21 cellular contexts compared by ENCODE assay signal in the genomic region with DNA sequence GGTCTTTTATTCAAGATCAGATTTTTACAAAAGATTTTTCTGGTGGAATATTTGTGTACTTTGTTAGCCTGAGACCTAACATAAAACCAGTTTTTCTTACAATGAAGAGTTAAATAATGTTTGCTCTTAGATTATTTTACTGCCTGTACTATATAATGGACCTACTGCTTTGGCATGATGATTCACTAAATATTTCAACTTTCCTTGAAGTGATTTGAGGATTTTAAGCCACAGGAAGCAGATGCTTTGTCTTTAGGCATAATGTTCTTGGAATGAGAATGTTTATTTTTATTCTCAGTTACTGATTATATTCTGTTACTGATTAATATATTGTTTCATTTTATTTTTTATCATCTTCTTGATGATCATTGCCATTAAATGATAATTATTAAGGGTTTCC.
DNase-seq lines count a peak whose midpoint lies in the region; ATAC-seq, FAIRE-seq and TF ChIP-seq lines count a peak whose summit lies in the region.
"Had no signal": no experiment of that assay in that cellular context is flagged by ENCODE, and none has a peak within 500 bp of the region (broad histone marks: within the 10 kb centered on the region; RNA-seq: fewer than 3 reads in every experiment).

No MANE protein-coding gene starts in this region.

- no peak overlapping the region for H2AFZ ChIP-seq in PC-3 (ENCODE audit: low read length)
- H2AFZ ChIP-seq: GM23338 had no signal

- TF ChIP-seq POLR2A in upper lobe of left lung (IDR thresholded peaks at IDR 0.05), result no peak

- H3K4me1 ChIP-seq in PC-3 (ENCODE audit: insufficient read depth, low read length), result peaks cover 3% of the 10 kb centered on the region; the same call in 1 of the 2 replicates
- H3K4me1 ChIP-seq in pancreas, result no peaks in the 10 kb centered on the region
- no peaks in the 10 kb centered on the region for H3K4me1 ChIP-seq in upper lobe of left lung

- POLR2A ChIA-PET in PC-3 (lab: Charles Lee; ENCODE audit: unreplicated experiment), result no interaction called here

- H3K9me2 ChIP-seq in PC-3 (replicated peaks; ENCODE audit: low read length), result no peaks in the 10 kb centered on the region

- intact Hi-C loops in PC-3 (cut with micrococcal nuclease) (no loop called here), pancreas (cut with DNase I) (no loop called here)

- H3K36me3 ChIP-seq in PC-3 (ENCODE audit: low read depth, low read length), result no peaks in the 10 kb centered on the region
- H3K36me3 ChIP-seq in pancreas, result no peaks in the 10 kb centered on the region
- no peaks in the 10 kb centered on the region for H3K36me3 ChIP-seq in upper lobe of left lung

- CTCF ChIA-PET in PC-3 (lab: Charles Lee), result no interaction called here

- TF ChIP-seq EP300 in upper lobe of left lung (IDR thresholded peaks at IDR 0.05), result no peak

- no peak overlapping the region for H3K27ac ChIP-seq in PC-3 (ENCODE audit: low read length)
- H3K27ac ChIP-seq in pancreas, result no peak overlapping the region
- no peak overlapping the region for H3K27ac ChIP-seq in upper lobe of left lung
- H3K27ac ChIP-seq: 22Rv1 had no signal

- H3F3A ChIP-seq in PC-3 (ENCODE audit: low read length, unreplicated experiment), result no peaks in the 10 kb centered on the region

- DNase-seq in A172 (ENCODE audit: low spot score) (peak; percentile 14), PC-3 (peak; percentile 9), amniotic stem cell (lab: John Stamatoyannopoulos, UW) (peak; percentile 9), iris pigment epithelial cell (ENCODE audit: low read depth) (peak; percentile 79), pancreas (no peak), upper lobe of left lung (no peak)
- DNase-seq in stimulated activated naive CD4-positive, alpha-beta T cell (lab: John Stamatoyannopoulos, UW), result no peak
- DNase-seq: DMS79 treated with DMSO at 0.1 percent for 48 hours, GDM1, Kasumi-1, NCI-H1105 treated with DMSO at 0.1 percent for 48 hours, NCI-H1694, NCI-H2081 treated with DMSO at 0.1 percent for 48 hours, NCI-H510A, NCI-H774, RPMI8226, SIG-M5 had no signal

- no peak overlapping the region for H3K9ac ChIP-seq in PC-3 (ENCODE audit: low read length)

- ATAC-seq in PC-3, result peak; percentile 40
- no peak for ATAC-seq in pancreas
- ATAC-seq in GM21528 (IDR thresholded peaks at IDR 0.05; ENCODE audit: low FRiP score, unreplicated experiment), result no peak
- no peak for ATAC-seq in upper lobe of left lung (ENCODE audit: low FRiP score in 2 of 2)
- ATAC-seq: GM23338 had no signal

- H3K79me2 ChIP-seq in PC-3 (ENCODE audit: low read length), result no peaks in the 10 kb centered on the region

- H3K27me3 ChIP-seq in PC-3 (ENCODE audit: low read length) (no peaks in the 10 kb centered on the region), pancreas (no peaks in the 10 kb centered on the region), upper lobe of left lung (no peaks in the 10 kb centered on the region)

- TF ChIP-seq CTCF in PC-3 (conservative IDR thresholded peaks at IDR 0.05; ENCODE audit: low read depth, low read length) (no peak), pancreas (IDR thresholded peaks at IDR 0.05) (no peak), upper lobe of left lung (IDR thresholded peaks at IDR 0.05) (no peak)

- no TSS peak for BruUV-seq in PC-3 (replicated peaks; lab: Mats Ljungman, UMichigan)

- no peak overlapping the region for H3K4me2 ChIP-seq in PC-3 (ENCODE audit: low read length)
- H3K4me2 ChIP-seq: GM23338 had no signal

- FAIRE-seq in pancreas (lab: Jason Lieb, UNC), result no peak
- FAIRE-seq: GM19239 had no signal

- H3K9me3 ChIP-seq in PC-3 (ENCODE audit: low read length) (0 out of 2 replicates have a peak, but pooled peaks cover 8% of the 10 kb centered on the region), pancreas (no peaks in the 10 kb centered on the region), upper lobe of left lung (peaks cover 0 to 11% (median 2%) of the 10 kb centered on the region in 4 donors)

- H4K20me1 ChIP-seq in PC-3 (ENCODE audit: low read length), result no peaks in the 10 kb centered on the region

- H3K4me3 ChIP-seq in PC-3 (ENCODE audit: low read length), result no peak overlapping the region
- H3K4me3 ChIP-seq in pancreas, result no peak overlapping the region
- H3K4me3 ChIP-seq in upper lobe of left lung, result no peak overlapping the region
- H3K4me3 ChIP-seq: GM23338 had no signal

Comparison
In these comparisons a context has a peak if more than half of its experiments do, and no peak if none do; other contexts are left out.
1. DNase-seq: peak in A172 (single experiment), PC-3 (single experiment), amniotic stem cell (single experiment) and iris pigment epithelial cell (single experiment); none in pancreas (0 of 6), stimulated activated naive CD4-positive, alpha-beta T cell (0 of 6) and upper lobe of left lung (0 of 2).